8 cellular contexts compared by ENCODE assay signal in genomic region chr1:51264470-51264869, GRCh38. TPM values are rescaled to one million over a fixed set of nuclear protein-coding genes. Genes with fewer than 3 reads are reported as not detected.
DNase-seq lines count a peak whose midpoint lies in the region; ATAC-seq, FAIRE-seq and TF ChIP-seq lines count a peak whose summit lies in the region.

No MANE protein-coding gene starts in this region.

- no peaks in the 10 kb centered on the region for H3K27me3 ChIP-seq in suprapubic skin

- TF ChIP-seq CTCF in fibroblast of pulmonary artery (IDR thresholded peaks at IDR 0.05; ENCODE audit: low read length, missing control alignments) (no peak), suprapubic skin (IDR thresholded peaks at IDR 0.05) (no peak)

- WGBS in suprapubic skin = 15% methylated on average over 3 of the region's 3 CpGs

- no peaks in the 10 kb centered on the region for H3K9me3 ChIP-seq in SK-N-MC (ENCODE audit: low read depth, low read length)
- H3K9me3 ChIP-seq in suprapubic skin = no peaks in the 10 kb centered on the region

- no peaks in the 10 kb centered on the region for H3K36me3 ChIP-seq in SK-N-MC (ENCODE audit: insufficient read depth, low read length)
- H3K36me3 ChIP-seq in suprapubic skin = no peaks in the 10 kb centered on the region

- peak overlapping the region; percentile 31; the same call in 1 of the 2 replicates for H3K4me3 ChIP-seq in SK-N-MC
- no peak overlapping the region for H3K4me3 ChIP-seq in fibroblast of pulmonary artery (replicated peaks; ENCODE audit: low read depth, low read length)
- no peak overlapping the region for H3K4me3 ChIP-seq in suprapubic skin

- TF ChIP-seq POLR2A in H54 (IDR thresholded peaks at IDR 0.05; ENCODE audit: low read depth, low read length) = no peak
- TF ChIP-seq POLR2A in suprapubic skin (IDR thresholded peaks at IDR 0.05) = no peak

- ATAC-seq in sciatic nerve (peak; percentile 82), GM18861 (IDR thresholded peaks at IDR 0.05; ENCODE audit: unreplicated experiment) (no peak), GM21528 (IDR thresholded peaks at IDR 0.05; ENCODE audit: low FRiP score, unreplicated experiment) (no peak)

- H3K9ac ChIP-seq in SK-N-MC (ENCODE audit: insufficient read length) = no peak overlapping the region

- intact Hi-C loops in sciatic nerve (cut with DNase I) = no loop called here

- peaks cover 49% of the 10 kb centered on the region for H3K4me1 ChIP-seq in suprapubic skin

- H3K27ac ChIP-seq in SK-N-MC (peak overlapping the region; percentile 82), suprapubic skin (no peak overlapping the region)

- TF ChIP-seq EP300 in suprapubic skin (IDR thresholded peaks at IDR 0.05) = no peak

- peak; percentile 99 for FAIRE-seq in H54 (lab: Jason Lieb, UNC)

- DNase-seq in H54 (ENCODE audit: insufficient read length, low spot score) = peak; percentile 68
- DNase-seq in SK-N-MC (ENCODE audit: low read depth, low spot score) = peak; percentile 52
- DNase-seq in fibroblast of pulmonary artery (ENCODE audit: low read depth) = peak; percentile 85
- DNase-seq in sciatic nerve (ENCODE audit: low spot score) = no peak
- no peak for DNase-seq in suprapubic skin (ENCODE audit: low spot score in 2 of 2)
- DNase-seq in activated effector memory CD4-positive, alpha-beta T cell treated with Interleukin-2 at 50 U/mL for 16 hours = no peak

RNA-seq across cellular contexts. Expression of gene RNF11, which starts 28.4 kb away (rescaled TPM):
- 98.6 TPM for total RNA-seq in sciatic nerve
- total RNA-seq in suprapubic skin = 10 to 100 TPM; 80.8 to 93.1 (median 81.5) TPM

Comparison
In these comparisons a context has a peak if more than half of its experiments do, and no peak if none do; other contexts are left out.
1. DNase-seq: peak in H54 (single experiment), SK-N-MC (single experiment) and fibroblast of pulmonary artery (single experiment); none in sciatic nerve (single experiment), suprapubic skin (0 of 2) and activated effector memory CD4-positive, alpha-beta T cell treated with Interleukin-2 at 50 U/mL for 16 hours (single experiment).